19 cellular contexts compared by ENCODE assay signal in the genomic region with DNA sequence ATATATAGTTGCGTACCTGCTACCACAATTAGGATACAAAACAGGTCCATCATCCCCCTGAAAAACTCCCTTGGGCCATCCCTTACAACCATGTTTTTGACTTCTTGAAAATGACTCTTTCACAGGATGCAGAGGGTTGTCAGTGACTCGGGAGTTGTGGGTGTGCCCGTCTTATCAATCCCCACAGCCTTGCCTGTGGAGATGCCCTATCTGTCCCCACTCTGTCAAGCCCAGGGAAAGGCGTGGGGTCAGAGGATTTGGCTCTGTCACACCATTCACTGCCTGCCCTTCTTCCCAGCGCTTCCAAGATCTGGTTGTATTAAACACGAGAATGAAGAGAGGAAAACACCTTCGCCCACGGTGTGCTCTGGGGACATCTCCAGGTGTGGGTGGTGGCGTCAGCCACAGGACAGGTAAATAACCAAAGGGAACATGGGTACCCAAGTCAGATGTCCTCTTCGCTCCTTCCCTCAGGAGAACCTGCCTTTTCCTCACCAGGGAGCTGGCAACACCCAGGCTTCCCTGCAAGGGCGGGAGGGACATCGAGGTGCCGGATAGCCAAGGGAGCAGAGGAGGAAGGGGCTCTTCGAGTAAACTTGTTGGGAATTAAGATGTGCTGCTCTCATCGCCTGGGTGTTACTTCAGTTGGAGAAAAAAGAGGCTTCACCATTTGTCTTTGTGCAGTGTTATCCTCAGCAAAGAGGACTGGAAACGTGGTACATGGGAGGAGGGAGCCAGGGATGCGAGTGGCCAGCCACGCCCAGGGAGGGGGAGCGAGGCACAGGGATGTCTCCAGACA.
"Had no signal": no experiment of that assay in that cellular context is flagged by ENCODE, and none has a peak within 500 bp of the region (broad histone marks: within the 10 kb centered on the region; RNA-seq: fewer than 3 reads in every experiment).

No MANE protein-coding gene starts in this region.

- H3K36me3 ChIP-seq: left lung, sigmoid colon, vagina had no signal

- H3K27me3 ChIP-seq: left lung, sigmoid colon, testis, vagina had no signal

- H3K9me3 ChIP-seq: left lung, sigmoid colon, testis, vagina had no signal

- H3K4me3 ChIP-seq: coronary artery, left lung, lung, sigmoid colon, testis, vagina had no signal

- DNase-seq: activated CD4-positive, alpha-beta memory T cell treated with anti-CD3 and anti-CD28 coated beads for 36 hours; activated CD4-positive, alpha-beta T cell treated with anti-CD3 and anti-CD28 coated beads for 4 hours; activated CD4-positive, CD25-positive, alpha-beta regulatory T cell; activated effector memory CD4-positive, alpha-beta T cell treated with Interleukin-2 at 50 U/mL for 16 hours; activated naive CD4-positive, alpha-beta T cell treated with anti-CD3 and anti-CD28 coated beads for 36 hours; activated T-cell treated with anti-CD3 and anti-CD28 coated beads, Interleukin-2, amount 50 U/mL, for 72 hours; cerebellar nuclear complex; left lung; retina; sigmoid colon; stimulated activated CD4-positive, alpha-beta T cell treated with anti-CD3 and anti-CD28 coated beads, Interleukin-2, amount 100 ng/mL, for 48 hours; stimulated activated CD8-positive, alpha-beta memory T cell treated with anti-CD3 and anti-CD28 coated beads, Interleukin-4, amount 100 ng/mL, for 48 hours; stimulated activated naive CD4-positive, alpha-beta T cell; testis had no signal

- H3K27ac ChIP-seq: coronary artery, epithelial cell of prostate, left lung, sigmoid colon, testis, vagina had no signal

- FAIRE-seq: TTC549 had no signal
